Comparison of ENCODE assay signal across 28 cellular contexts in genomic region chr17:39304188-39304587, GRCh38.
"Had no signal": no experiment of that assay in that cellular context is flagged by ENCODE, and none has a peak within 500 bp of the region (broad histone marks: within the 10 kb centered on the region; RNA-seq: fewer than 3 reads in every experiment).

No MANE protein-coding gene starts in this region.

- H3K9me3 Mint-ChIP-seq: dendritic cell treated with granulocyte-macrophage colony-stimulating factor and Interleukin-4, amounts not matched to agents 40 ng/mL and 50 ng/mL, for 4 days; effector memory CD8-positive, alpha-beta T cell; endodermal cell had no signal

- ATAC-seq: effector memory CD8-positive, alpha-beta T cell; esophagus mucosa; foreskin keratinocyte; gastrocnemius medialis; gastroesophageal sphincter; heart left ventricle had no signal

- H3K4me3 ChIP-seq: colonic mucosa, coronary artery, dorsolateral prefrontal cortex, esophagus muscularis mucosa, esophagus squamous epithelium, gastrocnemius medialis, gastroesophageal sphincter, heart left ventricle had no signal

- H3K27ac ChIP-seq: colonic mucosa, coronary artery, dorsolateral prefrontal cortex, epithelial cell of prostate, esophagus muscularis mucosa, esophagus squamous epithelium, foreskin keratinocyte, gastrocnemius medialis, gastroesophageal sphincter, heart left ventricle had no signal

- H3K4me3 Mint-ChIP-seq: dendritic cell treated with granulocyte-macrophage colony-stimulating factor and Interleukin-4, amounts not matched to agents 40 ng/mL and 50 ng/mL, for 4 days; effector memory CD8-positive, alpha-beta T cell; endodermal cell had no signal

- H3K9me3 ChIP-seq: colonic mucosa, esophagus muscularis mucosa, esophagus squamous epithelium, gastrocnemius medialis, gastroesophageal sphincter, heart left ventricle had no signal

- H3K4me1 Mint-ChIP-seq: endodermal cell had no signal

- DNase-seq: colonic mucosa; cortex of kidney; dermis blood vessel endothelial cell; dorsolateral prefrontal cortex; effector CD4-positive, alpha-beta T cell; effector CD8-positive, alpha-beta T cell; effector memory CD4-positive, alpha-beta T cell; effector memory CD8-positive, alpha-beta T cell; endodermal cell; erythroblast; esophagus squamous epithelium; foreskin fibroblast; foreskin keratinocyte; foreskin melanocyte; gastrocnemius medialis; glutamatergic neuron; head of caudate nucleus; heart left ventricle had no signal

- H3K27me3 ChIP-seq: colonic mucosa, dorsolateral prefrontal cortex, esophagus muscularis mucosa, esophagus squamous epithelium, foreskin keratinocyte, gastrocnemius medialis, gastroesophageal sphincter, heart left ventricle had no signal

- H3K4me1 ChIP-seq: colonic mucosa, foreskin keratinocyte had no signal

- FAIRE-seq: colon, endometrium, endothelial cell of umbilical vein, frontal cortex had no signal

- H3K27ac Mint-ChIP-seq: dendritic cell treated with granulocyte-macrophage colony-stimulating factor and Interleukin-4, amounts not matched to agents 40 ng/mL and 50 ng/mL, for 4 days; endodermal cell had no signal
